8 cellular contexts compared by ENCODE assay signal in genomic region chr1:172399369-172400072, GRCh38. TPM values are rescaled to one million over a fixed set of nuclear protein-coding genes. Genes with fewer than 3 reads are reported as not detected.
DNase-seq lines count a peak whose midpoint lies in the region; ATAC-seq and TF ChIP-seq lines count a peak whose summit lies in the region.

No MANE protein-coding gene starts in this region.

- peaks cover 19% of the 10 kb centered on the region for H3F3A ChIP-seq in SK-N-SH (replicated peaks; ENCODE audit: insufficient read depth)

- H3K36me3 ChIP-seq in HUES64 (ENCODE audit: insufficient read depth, low read length) (no peaks in the 10 kb centered on the region), SK-N-SH (replicated peaks in 1 of 2; ENCODE audit: control insufficient read depth in 1 of 2, insufficient read depth in 2 of 2, low read length in 1 of 2) (peaks cover 0 to 5% of the 10 kb centered on the region in 2 experiments), left lung (no peaks in the 10 kb centered on the region)

- no peaks in the 10 kb centered on the region for H3K27me3 Mint-ChIP-seq in stimulated activated memory B cell treated with anti-CD40 and anti-IgM and Interleukin-4, amounts not matched to agents 10 μg/mL and 1 μg/mL and 100 μg/mL, for 72 hours

- CTCF ChIA-PET in SK-N-SH (lab: Yijun Ruan, JAX), result interaction anchor here (0.6 to 3.8 kb wide), 48 partner anchors 8 to 723 kb away, joined by 3 to 42 read pairs (median 4); partner anchors contain the start of gene C1orf105

- TF ChIP-seq RAD21 in SK-N-SH (IDR thresholded peaks at IDR 0.05; ENCODE audit: low read length), result peak; percentile 81

- TF ChIP-seq CTCF in SK-N-SH (IDR thresholded peaks at IDR 0.05), result peak; percentile 82
- TF ChIP-seq CTCF in left lung (IDR thresholded peaks at IDR 0.05), result peak; percentile 18 to 51

- peak overlapping the region; percentile 56 for H3K4me3 Mint-ChIP-seq in stimulated activated memory B cell treated with anti-CD40 and anti-IgM and Interleukin-4, amounts not matched to agents 10 μg/mL and 1 μg/mL and 100 μg/mL, for 72 hours

- H4K20me1 ChIP-seq in SK-N-SH (ENCODE audit: insufficient read depth), result no peaks in the 10 kb centered on the region

- intact Hi-C loops in left lung (cut with DNase I), result loop anchor here in 1 of 2 donors (10.0 kb wide), 1 partner anchor 395 kb away; no protein-coding TSS in a partner anchor

- peak; percentile 86 for ATAC-seq in left lung
- peak; percentile 70 for ATAC-seq in stimulated activated memory B cell treated with anti-CD40 and anti-IgM and Interleukin-4, amounts not matched to agents 10 μg/mL and 1 μg/mL and 100 μg/mL, for 72 hours
- ATAC-seq in GM21367 (IDR thresholded peaks at IDR 0.05; ENCODE audit: unreplicated experiment), result no peak

- peak overlapping the region; percentile 14; the same call in 1 of the 2 replicates for H3K4me2 ChIP-seq in SK-N-SH

- no peak overlapping the region for H3K4me3 ChIP-seq in HUES64 (ENCODE audit: low read length)
- peak overlapping the region in 1 of 2 experiments; percentile 1; a peak in 1 of 4 replicates for H3K4me3 ChIP-seq in SK-N-SH (ENCODE audit: low read depth in 2 of 2, low read length in 1 of 2)
- H3K4me3 ChIP-seq in left lung, result no peak overlapping the region

- peak overlapping the region; percentile 50; the same call in 1 of the 2 replicates for H2AFZ ChIP-seq in SK-N-SH (ENCODE audit: low read depth)

- H3K36me3 Mint-ChIP-seq in stimulated activated memory B cell treated with anti-CD40 and anti-IgM and Interleukin-4, amounts not matched to agents 10 μg/mL and 1 μg/mL and 100 μg/mL, for 72 hours, result no peaks in the 10 kb centered on the region

- peak in 1 of 2 experiments; percentile 66; a peak in 1 of 4 replicates for TF ChIP-seq EP300 in SK-N-SH (IDR thresholded peaks at IDR 0.05; ENCODE audit: borderline replicate concordance in 1 of 2, low read depth in 1 of 2, low read length in 1 of 2)

- peak overlapping the region; percentile 68 for H3K27ac Mint-ChIP-seq in stimulated activated memory B cell treated with anti-CD40 and anti-IgM and Interleukin-4, amounts not matched to agents 10 μg/mL and 1 μg/mL and 100 μg/mL, for 72 hours

- H3K9me3 Mint-ChIP-seq in stimulated activated memory B cell treated with anti-CD40 and anti-IgM and Interleukin-4, amounts not matched to agents 10 μg/mL and 1 μg/mL and 100 μg/mL, for 72 hours, result no peaks in the 10 kb centered on the region

- H3K27me3 ChIP-seq in HUES64 (ENCODE audit: insufficient read depth, low read length), result no peaks in the 10 kb centered on the region
- no peaks in the 10 kb centered on the region for H3K27me3 ChIP-seq in SK-N-SH (ENCODE audit: insufficient read depth)
- no peaks in the 10 kb centered on the region for H3K27me3 ChIP-seq in left lung

- POLR2A ChIA-PET in SK-N-SH (lab: Yijun Ruan, JAX), result no interaction called here

- peak; percentile 20 for DNase-seq in NCI-H748 (lab: John Stamatoyannopoulos, UW; ENCODE audit: unreplicated experiment)
- no peak for DNase-seq in NCI-H748 treated with DMSO at 0.1 percent for 48 hours (lab: John Stamatoyannopoulos, UW)
- DNase-seq in SK-N-SH, result peak; percentile 29
- peak in 1 of 2 donors; percentile 47 for DNase-seq in left lung

- H3K4me1 Mint-ChIP-seq in stimulated activated memory B cell treated with anti-CD40 and anti-IgM and Interleukin-4, amounts not matched to agents 10 μg/mL and 1 μg/mL and 100 μg/mL, for 72 hours, result peaks cover 53% of the 10 kb centered on the region

- peak overlapping the region; percentile 7; the same call in 1 of the 2 replicates for H3K9ac ChIP-seq in HUES64 (ENCODE audit: low read depth, low read length)
- H3K9ac ChIP-seq in SK-N-SH, result peak overlapping the region; percentile 26; the same call in 1 of the 2 replicates

- no peaks in the 10 kb centered on the region for H3K9me2 ChIP-seq in SK-N-SH

- WGBS in HUES64, result 24% methylated on average over 5 of the region's 5 CpGs
- WGBS in SK-N-SH (ENCODE audit: low lambda C conversion rate), result 4% methylated on average over 5 of the region's 5 CpGs

- H3K9me3 ChIP-seq in HUES64 (ENCODE audit: insufficient read depth, low read depth, low read length) (no peaks in the 10 kb centered on the region), SK-N-SH (no peaks in the 10 kb centered on the region), left lung (no peaks in the 10 kb centered on the region)

- peaks cover 22% of the 10 kb centered on the region for H3K4me1 ChIP-seq in HUES64 (ENCODE audit: insufficient read depth, low read length)
- peaks cover 9 to 27% of the 10 kb centered on the region in 2 experiments for H3K4me1 ChIP-seq in SK-N-SH (ENCODE audit: control insufficient read depth in 1 of 2, insufficient read depth in 2 of 2, low read depth in 1 of 2, low read length in 1 of 2)
- peaks cover 10 to 14% of the 10 kb centered on the region in 2 donors for H3K4me1 ChIP-seq in left lung

- H3K27ac ChIP-seq in HUES64 (ENCODE audit: low read depth, low read length) (no peak overlapping the region), SK-N-SH (ENCODE audit: low read depth in 2 of 2, low read length in 1 of 2) (peak overlapping the region; percentile 85 to 88), cingulate gyrus (ENCODE audit: low read depth, low read length) (peak overlapping the region; percentile 83), left lung (peak overlapping the region; percentile 29 to 48)

- H3K79me2 ChIP-seq in SK-N-SH (ENCODE audit: insufficient read depth), result no peaks in the 10 kb centered on the region; the same call in 1 of the 2 replicates

TF ChIP-seq in SK-N-SH, 30 proteins besides CTCF, POLR2A, EP300 and RAD21 (continues in another document):
- no peak for TF ChIP-seq RFX5 (IDR thresholded peaks at IDR 0.05; ENCODE audit: low read length)
- no peak for TF ChIP-seq GABPA (IDR thresholded peaks at IDR 0.05; ENCODE audit: low read depth)
- TF ChIP-seq FOXM1 (IDR thresholded peaks at IDR 0.05; ENCODE audit: low read depth), result peak; percentile 48; the same call in 1 of the 2 replicates
- TF ChIP-seq MXI1 (IDR thresholded peaks at IDR 0.05; ENCODE audit: low read depth, low read length), result no peak
- peak; percentile 37; the same call in 1 of the 2 replicates for TF ChIP-seq POLR2AphosphoS5 (IDR thresholded peaks at IDR 0.05; ENCODE audit: low read depth, low read length)
- peak; percentile 46 for TF ChIP-seq JUND (IDR thresholded peaks at IDR 0.05)
- TF ChIP-seq SIN3A (IDR thresholded peaks at IDR 0.05; ENCODE audit: borderline replicate concordance, low read depth, low read length), result no peak
- TF ChIP-seq EZH2phosphoT487 (IDR thresholded peaks at IDR 0.05; ENCODE audit: borderline replicate concordance, low read depth), result no peak
- no peak for TF ChIP-seq MEF2A (IDR thresholded peaks at IDR 0.05; ENCODE audit: borderline replicate concordance, low read depth)
- no peak for TF ChIP-seq ELF1 (IDR thresholded peaks at IDR 0.05)
- TF ChIP-seq TEAD4 (IDR thresholded peaks at IDR 0.05; ENCODE audit: borderline replicate concordance, insufficient read depth), result peak; percentile 28; the same call in 1 of the 2 replicates
- no peak for TF ChIP-seq REST (IDR thresholded peaks at IDR 0.05; ENCODE audit: low read depth, low read length)
- TF ChIP-seq TCF12 (IDR thresholded peaks at IDR 0.05), result peak; percentile 68
- TF ChIP-seq IRF3 (IDR thresholded peaks at IDR 0.05; ENCODE audit: low read depth, low read length), result no peak
- no peak for TF ChIP-seq TAF1 (IDR thresholded peaks at IDR 0.05; ENCODE audit: borderline replicate concordance, low read depth, low read length)
- TF ChIP-seq GATA2 (CRISPR knock-in tag; IDR thresholded peaks at IDR 0.05), result no peak

RNA-seq across cellular contexts. Expression of gene C1orf105, which starts 21.0 kb away (rescaled TPM):
- polyA plus RNA-seq in HUES64 (2013, experiment 1 of 2), result not detected
- polyA plus RNA-seq in HUES64 (2013, experiment 2 of 2), result not detected
- polyA plus RNA-seq in SK-N-SH (2012; rRNA removed), result not detected in 2 replicates
- polyA plus RNA-seq in SK-N-SH (2012; cell fraction: cytosol; rRNA removed), result not detected in 2 replicates
- not detected in 2 replicates for polyA plus RNA-seq in SK-N-SH (2012; cell fraction: nucleus; rRNA removed)
- not detected for total RNA-seq in left lung

RNA-seq across cellular contexts. Expression of gene PIGC, which starts 44.3 kb away (rescaled TPM):
- 21.0 TPM for polyA plus RNA-seq in HUES64 (2013, experiment 1 of 2)
- 26.8 TPM for polyA plus RNA-seq in HUES64 (2013, experiment 2 of 2)
- polyA plus RNA-seq in SK-N-SH (2012; rRNA removed), result 20.6 and 31.4 TPM in 2 replicates
- 26.9 and 28.5 TPM in 2 replicates for polyA plus RNA-seq in SK-N-SH (2012; cell fraction: cytosol; rRNA removed)
- 10.9 and 20.1 TPM in 2 replicates for polyA plus RNA-seq in SK-N-SH (2012; cell fraction: nucleus; rRNA removed)
- 10 to 100 TPM; 22.3 to 22.9 TPM for total RNA-seq in left lung
